ENCODE assay signal across 11 cellular contexts in the genomic region with DNA sequence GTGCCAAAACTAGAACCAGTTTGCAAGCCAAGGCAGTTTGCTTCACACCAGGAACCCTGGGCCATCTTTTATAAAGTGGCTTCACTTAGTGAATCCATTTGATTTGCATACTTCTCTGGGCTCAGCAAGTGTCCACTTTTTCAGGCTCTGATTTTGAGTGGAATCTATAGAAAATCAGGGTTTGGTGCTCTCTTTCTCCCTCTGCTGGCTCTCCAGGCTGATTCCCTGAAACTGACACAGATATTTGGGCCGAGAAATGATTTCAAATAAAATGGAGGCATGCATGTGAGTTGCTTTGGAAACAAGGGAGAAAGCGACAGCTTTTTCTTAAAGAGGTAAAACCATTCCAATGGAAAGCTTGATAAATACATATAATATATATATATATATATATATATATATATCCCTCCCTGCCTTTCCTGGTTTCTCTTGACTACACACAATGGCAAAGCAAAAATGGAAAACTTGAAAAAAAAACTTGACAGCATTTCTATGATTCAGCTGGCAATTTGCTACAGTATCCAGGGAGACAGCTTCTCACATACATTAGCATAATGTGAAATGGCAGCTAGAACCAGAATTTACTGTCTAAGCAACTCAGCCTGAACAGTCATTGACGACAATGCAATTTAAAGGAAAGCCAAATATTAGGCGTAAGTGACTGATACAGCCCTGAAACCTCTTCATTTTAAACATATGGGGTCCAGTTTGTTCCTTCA.
DNase-seq lines count a peak whose midpoint lies in the region; ATAC-seq and TF ChIP-seq lines count a peak whose summit lies in the region.
"Had no signal": no experiment of that assay in that cellular context is flagged by ENCODE, and none has a peak within 500 bp of the region (broad histone marks: within the 10 kb centered on the region; RNA-seq: fewer than 3 reads in every experiment).

No MANE protein-coding gene starts in this region.

- no peak overlapping the region for H2BK15ac ChIP-seq in H9 (ENCODE audit: low read depth, low read length)

- no peaks in the 10 kb centered on the region; a peak in 1 of 4 replicates for H3K4me1 Mint-ChIP-seq in H9

- H3K4me3 Mint-ChIP-seq in H9: no peak overlapping the region

- H2AFZ ChIP-seq in H9 (ENCODE audit: low read length): no peak overlapping the region

- H4K20me1 ChIP-seq in H9 (ENCODE audit: control insufficient read depth, insufficient read depth, insufficient read length): no peaks in the 10 kb centered on the region

- no peak overlapping the region for H4K8ac ChIP-seq in H9 (replicated peaks; ENCODE audit: insufficient read length, low read depth, low read length)

- H3K23ac ChIP-seq in H9 (ENCODE audit: insufficient read length, low read depth, low read length): no peak overlapping the region

- H3K9me3 Mint-ChIP-seq in H9: peaks cover 0 to 7% of the 10 kb centered on the region in 2 experiments; a peak in 3 of 5 replicates

- no peak overlapping the region for H2AK5ac ChIP-seq in H9 (ENCODE audit: insufficient read length, low read length)

- H4K91ac ChIP-seq in H9 (ENCODE audit: insufficient read length, low read depth, low read length): no peak overlapping the region

- H3K14ac ChIP-seq in H9 (ENCODE audit: insufficient read depth, low read length): no peak overlapping the region

- no peak for ATAC-seq in RWPE2 (ENCODE audit: low read depth)
- ATAC-seq in HG03354 (IDR thresholded peaks at IDR 0.05; ENCODE audit: poor library complexity, severe bottlenecking, unreplicated experiment): no peak

- no peaks in the 10 kb centered on the region for H3K79me2 ChIP-seq in H9 (ENCODE audit: insufficient read depth, low read length)

- no peak overlapping the region for H3K9ac ChIP-seq in H9 (ENCODE audit: extremely low read depth, insufficient read length, low read length)

- H3K4ac ChIP-seq in H9 (ENCODE audit: low read depth, low read length): no peak overlapping the region

- H3K23me2 ChIP-seq in H9 (ENCODE audit: insufficient read length, low read depth, low read length, poor library complexity, severe bottlenecking): no peaks in the 10 kb centered on the region

- TF ChIP-seq CTCF in H9 (conservative IDR thresholded peaks at IDR 0.05): peak; percentile 67
- peak; percentile 20 for TF ChIP-seq CTCF in RWPE2 (IDR thresholded peaks at IDR 0.05; ENCODE audit: poor library complexity, severe bottlenecking)
- peak; percentile 34 for TF ChIP-seq CTCF in fibroblast of villous mesenchyme (IDR thresholded peaks at IDR 0.05; ENCODE audit: insufficient read depth, low read depth, low read length)
- no peak; the same call in 1 of the 2 replicates for TF ChIP-seq CTCF in RWPE1 (conservative IDR thresholded peaks at IDR 0.05; ENCODE audit: low read depth)

- H3K56ac ChIP-seq in H9 (ENCODE audit: insufficient read length, low read depth, low read length): no peak overlapping the region

- no peak overlapping the region for H2BK120ac ChIP-seq in H9 (ENCODE audit: low read depth, low read length, poor library complexity, severe bottlenecking)

- no peaks in the 10 kb centered on the region for H3K79me1 ChIP-seq in H9 (ENCODE audit: insufficient read depth, low read depth, low read length, poor library complexity, severe bottlenecking)

- H3K9me3 ChIP-seq in H9 (ENCODE audit: control insufficient read depth, low read depth, low read length) (no peaks in the 10 kb centered on the region), RWPE2 (ENCODE audit: severe bottlenecking) (no peaks in the 10 kb centered on the region)
- H3K9me3 ChIP-seq: neutrophil had no signal

- H3K27ac ChIP-seq in H9 (ENCODE audit: insufficient read length, low read depth, low read length): no peak overlapping the region
- no peak overlapping the region for H3K27ac ChIP-seq in RWPE2 (ENCODE audit: poor library complexity, severe bottlenecking)
- no peak overlapping the region for H3K27ac ChIP-seq in RWPE1
- H3K27ac ChIP-seq: neutrophil had no signal

- no peak overlapping the region for H2BK20ac ChIP-seq in H9 (ENCODE audit: low read depth, low read length, poor library complexity, severe bottlenecking)

- H3K27ac Mint-ChIP-seq in H9: no peak overlapping the region

- H3K4me3 ChIP-seq in RWPE2 (ENCODE audit: severe bottlenecking) (no peak overlapping the region), fibroblast of villous mesenchyme (ENCODE audit: low read depth, low read length) (no peak overlapping the region)

- CTCF ChIA-PET in RWPE1 (lab: Yijun Ruan, JAX): interaction anchor here (0.6 to 0.7 kb wide), 3 partner anchors 162 to 569 kb away, joined by 3 to 4 read pairs (median 3); no protein-coding TSS in a partner anchor

- H3K27me3 ChIP-seq in H9 (ENCODE audit: insufficient read depth, low read length) (no peaks in the 10 kb centered on the region), RWPE2 (ENCODE audit: insufficient read depth, poor library complexity, severe bottlenecking) (no peaks in the 10 kb centered on the region)
- H3K27me3 ChIP-seq: neutrophil had no signal

- DNase-seq in H9 (no peak), RWPE2 (ENCODE audit: low spot score) (no peak), fibroblast of villous mesenchyme (ENCODE audit: low read depth) (no peak), renal cortical epithelial cell (ENCODE audit: low read depth) (peak; percentile 24), AG08396 (ENCODE audit: low spot score) (no peak), RWPE1 (ENCODE audit: low spot score) (no peak)
- DNase-seq: activated CD8-positive, alpha-beta memory T cell treated with anti-CD3 and anti-CD28 coated beads, Interleukin-2, amount 50 U/mL, for 4 hours; DND-41; NCI-H2107 had no signal

- no peak overlapping the region for H4K5ac ChIP-seq in H9 (ENCODE audit: insufficient read length, low read depth, low read length)

- POLR2A ChIA-PET in RWPE1 (lab: Yijun Ruan, JAX; ENCODE audit: low non-redundant PET): no interaction called here

- no peak overlapping the region for H3T11ph ChIP-seq in H9 (ENCODE audit: low read length)

- no peaks in the 10 kb centered on the region for H3K27me3 Mint-ChIP-seq in H9 (ENCODE audit: low read depth)

- H3K18ac ChIP-seq in H9 (ENCODE audit: insufficient read length, low read depth, low read length): no peak overlapping the region

- H2BK5ac ChIP-seq in H9 (ENCODE audit: insufficient read length, low read length): no peak overlapping the region

- H3K4me2 ChIP-seq in H9 (ENCODE audit: insufficient read depth, insufficient read length, low read length): no peak overlapping the region

- H3K36me3 ChIP-seq in RWPE2 (ENCODE audit: low read depth): no peaks in the 10 kb centered on the region
- H3K36me3 ChIP-seq: neutrophil had no signal

- no peak overlapping the region for H2BK12ac ChIP-seq in H9 (ENCODE audit: insufficient read length, low read depth, low read length)

- H3K4me1 ChIP-seq in H9 (ENCODE audit: insufficient read depth, low read length): no peaks in the 10 kb centered on the region
- no peaks in the 10 kb centered on the region for H3K4me1 ChIP-seq in RWPE2 (ENCODE audit: insufficient read depth, poor library complexity, severe bottlenecking)

- no CpG with 5 or more reads among the region's 4 CpGs for WGBS in H9 (ENCODE audit: extremely low coverage, insufficient read length, low lambda C conversion rate)

- H3K36me3 Mint-ChIP-seq in H9 (ENCODE audit: insufficient read depth in 1 of 3, low read depth in 3 of 3): peaks cover 0 to 6% (median 0%) of the 10 kb centered on the region in 3 experiments; a peak in 1 of 7 replicates
